In the genomic region with DNA sequence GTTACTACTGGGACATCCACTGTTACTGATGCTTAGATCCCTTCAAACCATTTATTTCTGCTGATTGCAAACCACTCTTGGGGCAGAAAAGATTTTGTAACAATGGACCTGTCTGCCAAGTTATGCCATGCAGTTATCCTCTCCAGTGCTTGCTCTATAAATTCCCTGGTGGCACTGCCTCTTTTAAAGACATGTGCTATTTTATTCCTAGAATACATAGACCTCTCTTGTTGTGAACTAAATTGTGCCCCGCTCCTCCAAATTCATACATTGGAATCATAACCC, we compare ENCODE assay signal across 1 cellular context.
TF ChIP-seq lines count a peak whose summit lies in the region.

No MANE protein-coding gene starts in this region.

TF ChIP-seq in SK-N-SH, 30 proteins besides CTCF, POLR2A, EP300 and RAD21 (continued from another document):
- TF ChIP-seq, protein P1, sequence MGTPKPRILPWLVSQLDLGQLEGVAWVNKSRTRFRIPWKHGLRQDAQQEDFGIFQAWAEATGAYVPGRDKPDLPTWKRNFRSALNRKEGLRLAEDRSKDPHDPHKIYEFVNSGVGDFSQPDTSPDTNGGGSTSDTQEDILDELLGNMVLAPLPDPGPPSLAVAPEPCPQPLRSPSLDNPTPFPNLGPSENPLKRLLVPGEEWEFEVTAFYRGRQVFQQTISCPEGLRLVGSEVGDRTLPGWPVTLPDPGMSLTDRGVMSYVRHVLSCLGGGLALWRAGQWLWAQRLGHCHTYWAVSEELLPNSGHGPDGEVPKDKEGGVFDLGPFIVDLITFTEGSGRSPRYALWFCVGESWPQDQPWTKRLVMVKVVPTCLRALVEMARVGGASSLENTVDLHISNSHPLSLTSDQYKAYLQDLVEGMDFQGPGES (IDR thresholded peaks at IDR 0.05; ENCODE audit: low read depth, low read length), result no peak
- TF ChIP-seq EZH2phosphoT487 (IDR thresholded peaks at IDR 0.05; ENCODE audit: borderline replicate concordance, low read depth), result no peak
- TF ChIP-seq MEF2A (IDR thresholded peaks at IDR 0.05; ENCODE audit: borderline replicate concordance, low read depth), result no peak
- no peak for TF ChIP-seq GATA2 (CRISPR knock-in tag; IDR thresholded peaks at IDR 0.05)
- no peak for TF ChIP-seq TEAD4 (IDR thresholded peaks at IDR 0.05; ENCODE audit: borderline replicate concordance, insufficient read depth)
- TF ChIP-seq FOXM1 (IDR thresholded peaks at IDR 0.05; ENCODE audit: low read depth), result no peak
- TF ChIP-seq RFX5 (IDR thresholded peaks at IDR 0.05; ENCODE audit: low read length), result no peak
- no peak for TF ChIP-seq SIN3A (IDR thresholded peaks at IDR 0.05; ENCODE audit: borderline replicate concordance, low read depth, low read length)
TF ChIP-seq in SK-N-SH: peak in this region for 0.
